Comparison of ENCODE assay signal across 8 cellular contexts in the genomic region with DNA sequence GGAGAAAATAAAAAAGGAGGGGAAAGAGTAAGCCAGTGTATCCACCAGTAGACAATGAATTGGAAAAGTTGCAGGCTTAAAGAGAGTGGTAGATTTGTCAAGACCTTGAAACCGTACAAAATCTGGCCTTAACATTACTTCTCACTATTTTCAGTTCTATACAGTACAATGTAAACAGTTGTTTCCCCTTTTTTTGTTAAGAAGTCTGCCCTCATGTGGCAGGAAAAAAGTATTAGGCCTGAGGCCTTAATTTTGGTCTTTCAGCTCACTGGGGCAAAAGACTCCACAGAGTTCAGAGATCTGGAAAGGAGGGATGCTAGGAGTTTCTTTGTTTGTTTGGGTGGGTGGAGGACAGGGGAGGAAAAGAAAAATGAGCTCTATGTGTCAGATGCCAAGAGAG.
DNase-seq lines count a peak whose midpoint lies in the region; ATAC-seq and TF ChIP-seq lines count a peak whose summit lies in the region.

No MANE protein-coding gene starts in this region.

- peak overlapping the region; percentile 68 for H3K27ac Mint-ChIP-seq in activated naive CD4-positive, alpha-beta T cell treated with anti-CD3 and anti-CD28 coated beads, Interleukin-2, amount 50 U/mL, for 24 hours
- peak overlapping the region; percentile 52 for H3K27ac Mint-ChIP-seq in glutamatergic neuron (ENCODE audit: unreplicated experiment)

- no peak overlapping the region for H3K4me3 ChIP-seq in HFF-Myc (replicated peaks; ENCODE audit: low read depth, low read length)

- peaks cover 5% of the 10 kb centered on the region for H3K4me1 Mint-ChIP-seq in activated naive CD4-positive, alpha-beta T cell treated with anti-CD3 and anti-CD28 coated beads, Interleukin-2, amount 50 U/mL, for 24 hours
- peaks cover 1% of the 10 kb centered on the region for H3K4me1 Mint-ChIP-seq in glutamatergic neuron (ENCODE audit: low read depth, unreplicated experiment)

- TF ChIP-seq CTCF in HFF-Myc (IDR thresholded peaks at IDR 0.05; ENCODE audit: low read depth, low read length, missing control alignments), result peak; percentile 27
- TF ChIP-seq CTCF in glutamatergic neuron (IDR thresholded peaks at IDR 0.05; ENCODE audit: partially characterized antibody, unreplicated experiment), result no peak

- H3K36me3 Mint-ChIP-seq in activated naive CD4-positive, alpha-beta T cell treated with anti-CD3 and anti-CD28 coated beads, Interleukin-2, amount 50 U/mL, for 24 hours, result no peaks in the 10 kb centered on the region
- no peaks in the 10 kb centered on the region for H3K36me3 Mint-ChIP-seq in glutamatergic neuron (ENCODE audit: unreplicated experiment)

- intact Hi-C loops in left ventricle myocardium superior (cut with micrococcal nuclease), result no loop called here

- no peak overlapping the region for H3K4me3 Mint-ChIP-seq in activated naive CD4-positive, alpha-beta T cell treated with anti-CD3 and anti-CD28 coated beads, Interleukin-2, amount 50 U/mL, for 24 hours
- H3K4me3 Mint-ChIP-seq in glutamatergic neuron (ENCODE audit: unreplicated experiment), result no peak overlapping the region

- H3K9me3 Mint-ChIP-seq in activated naive CD4-positive, alpha-beta T cell treated with anti-CD3 and anti-CD28 coated beads, Interleukin-2, amount 50 U/mL, for 24 hours, result no peaks in the 10 kb centered on the region
- H3K9me3 Mint-ChIP-seq in glutamatergic neuron (ENCODE audit: unreplicated experiment), result no peaks in the 10 kb centered on the region

- DNase-seq in activated naive CD4-positive, alpha-beta T cell treated with anti-CD3 and anti-CD28 coated beads, Interleukin-2, amount 50 U/mL, for 16 hours, result no peak
- DNase-seq in HFF-Myc (ENCODE audit: extremely low read depth, low read depth), result no peak
- DNase-seq in NOMO-1 treated with DMSO at 0.1 percent for 48 hours (lab: John Stamatoyannopoulos, UW; ENCODE audit: unreplicated experiment), result peak; percentile 40
- DNase-seq in glutamatergic neuron, result no peak
- no peak for DNase-seq in left ventricle myocardium superior

- ATAC-seq in GM21423 (IDR thresholded peaks at IDR 0.05; ENCODE audit: unreplicated experiment) (no peak), left ventricle myocardium superior (no peak), GM21825 (IDR thresholded peaks at IDR 0.05; ENCODE audit: unreplicated experiment) (no peak)

- no peaks in the 10 kb centered on the region for H3K27me3 Mint-ChIP-seq in activated naive CD4-positive, alpha-beta T cell treated with anti-CD3 and anti-CD28 coated beads, Interleukin-2, amount 50 U/mL, for 24 hours
- H3K27me3 Mint-ChIP-seq in glutamatergic neuron (ENCODE audit: unreplicated experiment), result no peaks in the 10 kb centered on the region
